8 cellular contexts compared by ENCODE assay signal in genomic region chr6:110999634-111000270, GRCh38. TPM values are rescaled to one million over a fixed set of nuclear protein-coding genes. Genes with fewer than 3 reads are reported as not detected.
DNase-seq lines count a peak whose midpoint lies in the region; ATAC-seq and TF ChIP-seq lines count a peak whose summit lies in the region.

No MANE protein-coding gene starts in this region.

- H3K9me3 ChIP-seq in left ventricle myocardium inferior (replicated peaks) (no peaks in the 10 kb centered on the region), RWPE2 (ENCODE audit: severe bottlenecking) (no peaks in the 10 kb centered on the region), upper lobe of right lung (no peaks in the 10 kb centered on the region)

- no peak for DNase-seq in left ventricle myocardium inferior
- DNase-seq in left ventricle myocardium superior = no peak
- no peak for DNase-seq in RWPE2 (ENCODE audit: low spot score)
- DNase-seq in germinal center (ENCODE audit: low spot score) = peak; percentile 16
- no peak for DNase-seq in upper lobe of right lung
- DNase-seq in NCI-H146 (lab: John Stamatoyannopoulos, UW) = no peak

- no peak for ATAC-seq in left ventricle myocardium superior
- ATAC-seq in RWPE2 (ENCODE audit: low read depth) = 0 out of 3 replicates have a peak, but pooled peaks have one; percentile 25
- no peak for ATAC-seq in upper lobe of right lung
- no peak for ATAC-seq in GM21786 (IDR thresholded peaks at IDR 0.05; ENCODE audit: unreplicated experiment)
- no peak for ATAC-seq in HG03460 (IDR thresholded peaks at IDR 0.05; ENCODE audit: unreplicated experiment)

- H3K27ac ChIP-seq in left ventricle myocardium inferior (replicated peaks) (no peak overlapping the region), RWPE2 (ENCODE audit: poor library complexity, severe bottlenecking) (no peak overlapping the region), upper lobe of right lung (no peak overlapping the region)

- intact Hi-C loops in left ventricle myocardium inferior (cut with micrococcal nuclease) (no loop called here), left ventricle myocardium superior (cut with micrococcal nuclease) (no loop called here), upper lobe of right lung (cut with DNase I) (no loop called here)

- H3K27me3 ChIP-seq in left ventricle myocardium inferior (ENCODE audit: low read depth) (no peaks in the 10 kb centered on the region), RWPE2 (ENCODE audit: insufficient read depth, poor library complexity, severe bottlenecking) (no peaks in the 10 kb centered on the region), upper lobe of right lung (no peaks in the 10 kb centered on the region)

- TF ChIP-seq CTCF in left ventricle myocardium inferior (IDR thresholded peaks at IDR 0.05; ENCODE audit: borderline replicate concordance) = peak; percentile 60
- peak; percentile 66 for TF ChIP-seq CTCF in RWPE2 (IDR thresholded peaks at IDR 0.05; ENCODE audit: poor library complexity, severe bottlenecking)
- peak; percentile 32 for TF ChIP-seq CTCF in upper lobe of right lung (IDR thresholded peaks at IDR 0.05)

- H3K36me3 ChIP-seq in left ventricle myocardium inferior = peaks cover 85% of the 10 kb centered on the region
- peaks cover 91% of the 10 kb centered on the region for H3K36me3 ChIP-seq in RWPE2 (ENCODE audit: low read depth)
- H3K36me3 ChIP-seq in upper lobe of right lung = peaks cover 95% of the 10 kb centered on the region

- no peaks in the 10 kb centered on the region for H3K4me1 ChIP-seq in left ventricle myocardium inferior
- H3K4me1 ChIP-seq in RWPE2 (ENCODE audit: insufficient read depth, poor library complexity, severe bottlenecking) = no peaks in the 10 kb centered on the region
- H3K4me1 ChIP-seq in upper lobe of right lung = no peaks in the 10 kb centered on the region

- H3K4me3 ChIP-seq in left ventricle myocardium inferior = no peak overlapping the region
- no peak overlapping the region for H3K4me3 ChIP-seq in RWPE2 (ENCODE audit: severe bottlenecking)
- H3K4me3 ChIP-seq in upper lobe of right lung = no peak overlapping the region

RNA-seq across cellular contexts. Expression of gene RPF2, which starts 17.9 kb away (rescaled TPM):
- total RNA-seq in left ventricle myocardium inferior (23.9 TPM), left ventricle myocardium superior (27.3 TPM), upper lobe of right lung (22.3 TPM)

RNA-seq across cellular contexts. Expression of gene GTF3C6, which starts 41.2 kb away (rescaled TPM):
- total RNA-seq in left ventricle myocardium inferior (102 TPM), left ventricle myocardium superior (116 TPM), upper lobe of right lung (47.5 TPM)
